ENCODE assay signal across 14 cellular contexts in the genomic region with DNA sequence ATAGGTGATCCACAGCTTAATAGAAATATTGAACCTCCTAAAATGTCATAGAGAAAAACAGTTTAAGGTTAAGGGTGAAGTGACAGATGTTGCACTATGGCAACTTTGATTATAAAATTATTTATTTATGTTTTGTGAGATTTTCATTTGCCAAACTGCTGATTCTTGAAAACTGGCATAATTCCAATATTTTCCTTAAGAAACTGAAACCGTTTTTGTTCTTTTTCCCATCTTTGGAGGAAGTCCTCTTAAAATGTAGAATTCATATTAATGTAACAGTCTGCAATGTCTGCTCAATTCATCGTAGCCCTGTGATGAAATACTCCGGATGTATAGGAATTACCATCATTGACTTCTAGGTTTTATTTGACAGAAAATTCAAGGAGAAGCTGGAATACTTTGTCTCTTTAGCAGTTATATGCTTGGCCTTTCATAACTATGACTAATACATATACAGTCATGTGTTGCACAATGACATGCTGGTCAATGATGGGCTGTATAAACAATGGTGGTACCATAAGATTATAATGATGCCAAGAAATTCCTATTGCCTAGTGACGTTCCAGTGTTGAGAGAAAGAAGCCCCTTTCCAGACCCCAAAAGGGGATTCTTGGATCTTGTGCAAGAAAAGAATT.
A peak's percentile ranks its signal among the peaks of the same experiment; 100 is the strongest.
DNase-seq lines count a peak whose midpoint lies in the region; ATAC-seq and TF ChIP-seq lines count a peak whose summit lies in the region.
"Had no signal": no experiment of that assay in that cellular context is flagged by ENCODE, and none has a peak within 500 bp of the region (broad histone marks: within the 10 kb centered on the region; RNA-seq: fewer than 3 reads in every experiment).

No MANE protein-coding gene starts in this region.

- TF ChIP-seq CTCF in foreskin fibroblast (IDR thresholded peaks at IDR 0.05; ENCODE audit: low read depth, low read length) (no peak), GM13977 (IDR thresholded peaks at IDR 0.05; ENCODE audit: extremely low read depth, insufficient read depth, missing control alignments) (no peak)

- no peaks in the 10 kb centered on the region for H3K4me1 Mint-ChIP-seq in activated T-cell treated with anti-CD3 and anti-CD28 coated beads, Interleukin-2, amount 50 U/mL, for 72 hours (ENCODE audit: low read depth)

- H3K4me3 ChIP-seq in foreskin fibroblast (ENCODE audit: low read depth in 1 of 2, low read length in 2 of 2) = no peak overlapping the region
- H3K4me3 ChIP-seq: spleen had no signal

- no peaks in the 10 kb centered on the region for H3K36me3 Mint-ChIP-seq in activated T-cell treated with anti-CD3 and anti-CD28 coated beads, Interleukin-2, amount 50 U/mL, for 72 hours (ENCODE audit: insufficient read depth in 2 of 2)
- H3K36me3 Mint-ChIP-seq: naive B cell had no signal

- ATAC-seq in activated T-cell treated with anti-CD3 and anti-CD28 coated beads, Interleukin-2, amount 50 U/mL, for 72 hours (replicated peaks in 1 of 2) = no peak

- no peak overlapping the region for H3K4me3 Mint-ChIP-seq in activated T-cell treated with anti-CD3 and anti-CD28 coated beads, Interleukin-2, amount 50 U/mL, for 72 hours
- H3K4me3 Mint-ChIP-seq: naive B cell had no signal

- H3K27me3 Mint-ChIP-seq in activated T-cell treated with anti-CD3 and anti-CD28 coated beads, Interleukin-2, amount 50 U/mL, for 72 hours (ENCODE audit: low read depth) = no peaks in the 10 kb centered on the region
- H3K27me3 Mint-ChIP-seq: naive B cell had no signal

- DNase-seq in HS-5 (ENCODE audit: low read depth) (peak; percentile 77), amniotic stem cell (lab: John Stamatoyannopoulos, UW) (peak; percentile 21), foreskin fibroblast (peak; percentile 77 to 87), stromal cell of bone marrow (ENCODE audit: low read depth) (peak; percentile 64), GM13977 (ENCODE audit: low spot score) (no peak)
- DNase-seq in activated T-cell treated with anti-CD3 and anti-CD28 coated beads, Interleukin-2, amount 50 U/mL, for 72 hours = no peak
- DNase-seq in activated CD4-positive, alpha-beta T cell treated with anti-CD3 and anti-CD28 coated beads, Interleukin-2, amount 50 U/mL, for 4 hours = no peak
- DNase-seq: activated CD4-positive, CD25-positive, alpha-beta regulatory T cell treated with anti-CD3 and anti-CD28 coated beads, Interleukin-2, amount 50 U/mL, for 72 hours; cortex of kidney; DMS79; naive B cell; NCI-H2171; Right ventricle myocardium superior; spleen had no signal

- H3K27ac Mint-ChIP-seq in activated T-cell treated with anti-CD3 and anti-CD28 coated beads, Interleukin-2, amount 50 U/mL, for 72 hours = no peak overlapping the region

- in situ Hi-C loops in GM13977 (cut with MboI; ENCODE audit: low pct_unique_long_range_greater_than_20kb, low sequenced_read_pairs, unreplicated experiment) = no loop called here

- no peaks in the 10 kb centered on the region for H3K9me3 Mint-ChIP-seq in activated T-cell treated with anti-CD3 and anti-CD28 coated beads, Interleukin-2, amount 50 U/mL, for 72 hours

Comparison
In these comparisons a context has a peak if more than half of its experiments do, and no peak if none do; other contexts are left out.
1. DNase-seq: peak in HS-5 (single experiment), amniotic stem cell (single experiment), foreskin fibroblast (2 of 2) and stromal cell of bone marrow (single experiment); none in activated T-cell treated with anti-CD3 and anti-CD28 coated beads, Interleukin-2, amount 50 U/mL, for 72 hours (0 of 2), activated CD4-positive, alpha-beta T cell treated with anti-CD3 and anti-CD28 coated beads, Interleukin-2, amount 50 U/mL, for 4 hours (0 of 2) and GM13977 (single experiment).